In the genomic region with DNA sequence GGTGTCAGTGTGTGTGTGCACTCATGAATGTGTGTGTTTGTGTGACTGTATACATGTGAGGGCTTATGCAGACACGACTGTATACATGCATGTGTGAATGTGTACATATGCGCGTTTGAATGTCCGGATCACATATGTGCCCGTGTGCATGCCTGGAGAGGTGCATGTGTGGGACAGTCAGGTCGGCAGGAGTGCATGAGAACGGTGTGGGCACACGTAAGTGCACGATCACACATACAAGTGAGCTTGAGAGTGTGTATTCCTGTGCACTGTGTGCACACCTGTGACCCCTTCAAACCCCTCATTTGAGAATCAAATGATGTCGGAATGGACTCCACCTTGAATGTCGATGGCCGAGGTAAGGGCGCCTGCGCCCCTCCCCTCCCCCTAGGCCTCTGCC, we compare ENCODE assay signal across 8 cellular contexts. TPM values are rescaled to one million over a fixed set of nuclear protein-coding genes. Genes with fewer than 3 reads are reported as not detected.
DNase-seq lines count a peak whose midpoint lies in the region; ATAC-seq and TF ChIP-seq lines count a peak whose summit lies in the region.
"Had no signal": no experiment of that assay in that cellular context is flagged by ENCODE, and none has a peak within 500 bp of the region (broad histone marks: within the 10 kb centered on the region; RNA-seq: fewer than 3 reads in every experiment).

No MANE protein-coding gene starts in this region.

- H3K56ac ChIP-seq in H9 (ENCODE audit: insufficient read length, low read depth, low read length) = no peak overlapping the region

- ATAC-seq in CD4-positive, alpha-beta T cell (ENCODE audit: poor library complexity) = no peak
- no peak for ATAC-seq in activated naive CD8-positive, alpha-beta T cell treated with anti-CD3 and anti-CD28 coated beads, Interleukin-2, amount 50 U/mL, for 24 hours
- no peak for ATAC-seq in natural killer cell treated with Interleukin-12 subunit alpha and Interleukin-12 subunit beta and Interleukin-15 and Interleukin-18, amount 100 ng/mL, for 72 hours
- ATAC-seq in heart right ventricle = no peak

- peaks cover 35% of the 10 kb centered on the region for H3K4me1 Mint-ChIP-seq in CD4-positive, alpha-beta T cell (ENCODE audit: low read depth)
- peaks cover 25 to 45% of the 10 kb centered on the region in 2 experiments for H3K4me1 Mint-ChIP-seq in H9
- peaks cover 22% of the 10 kb centered on the region for H3K4me1 Mint-ChIP-seq in activated naive CD8-positive, alpha-beta T cell treated with anti-CD3 and anti-CD28 coated beads, Interleukin-2, amount 50 U/mL, for 24 hours
- H3K4me1 Mint-ChIP-seq in natural killer cell treated with Interleukin-12 subunit alpha and Interleukin-12 subunit beta and Interleukin-15 and Interleukin-18, amount 100 ng/mL, for 72 hours (ENCODE audit: low read depth in 2 of 2) = peaks cover 14 to 18% of the 10 kb centered on the region in 2 donors

- H2BK5ac ChIP-seq in H9 (ENCODE audit: insufficient read length, low read length) = no peak overlapping the region

- H2AK5ac ChIP-seq in H9 (ENCODE audit: insufficient read length, low read length) = no peak overlapping the region

- DNase-seq in CD4-positive, alpha-beta T cell = no peak
- DNase-seq in H9 (no peak), heart right ventricle (no peak), DMS153 treated with DMSO at 0.1 percent for 48 hours (lab: John Stamatoyannopoulos, UW; ENCODE audit: unreplicated experiment) (no peak)
- DNase-seq in activated naive CD8-positive, alpha-beta T cell treated with anti-CD3 and anti-CD28 coated beads, Interleukin-2, amount 50 U/mL, for 24 hours = no peak
- DNase-seq in natural killer cell treated with Interleukin-12 subunit alpha and Interleukin-12 subunit beta and Interleukin-15 and Interleukin-18, amount 100 ng/mL, for 72 hours (ENCODE audit: low spot score) = no peak
- DNase-seq in stimulated activated CD4-positive, alpha-beta T cell treated with anti-CD3 and anti-CD28 coated beads, Interleukin-15, amount 100 ng/mL, for 24 hours = no peak

- H3K9me3 ChIP-seq in CD4-positive, alpha-beta T cell (ENCODE audit: control insufficient read depth, low read length) = no peaks in the 10 kb centered on the region
- H3K9me3 ChIP-seq in H9 (ENCODE audit: control insufficient read depth, low read depth, low read length) (no peaks in the 10 kb centered on the region), heart right ventricle (no peaks in the 10 kb centered on the region)
- H3K9me3 ChIP-seq: heart left ventricle had no signal

- H3K27ac ChIP-seq in CD4-positive, alpha-beta T cell (ENCODE audit: low read depth, low read length) = no peak overlapping the region
- H3K27ac ChIP-seq in H9 (ENCODE audit: insufficient read length, low read depth, low read length) = no peak overlapping the region
- no peak overlapping the region for H3K27ac ChIP-seq in heart right ventricle

- TF ChIP-seq CTCF in CD4-positive, alpha-beta T cell (IDR thresholded peaks at IDR 0.05) = no peak
- TF ChIP-seq CTCF in H9 (conservative IDR thresholded peaks at IDR 0.05) = no peak
- TF ChIP-seq CTCF in heart right ventricle (IDR thresholded peaks at IDR 0.05) = no peak

- H3K23ac ChIP-seq in H9 (ENCODE audit: insufficient read length, low read depth, low read length) = no peak overlapping the region

- H3K18ac ChIP-seq in H9 (ENCODE audit: insufficient read length, low read depth, low read length) = no peak overlapping the region

- H4K8ac ChIP-seq in H9 (replicated peaks; ENCODE audit: insufficient read length, low read depth, low read length) = no peak overlapping the region

- peak overlapping the region; percentile 83 for H3K4me3 Mint-ChIP-seq in CD4-positive, alpha-beta T cell
- H3K4me3 Mint-ChIP-seq in H9 = peak overlapping the region; percentile 65 to 81
- H3K4me3 Mint-ChIP-seq in activated naive CD8-positive, alpha-beta T cell treated with anti-CD3 and anti-CD28 coated beads, Interleukin-2, amount 50 U/mL, for 24 hours = peak overlapping the region; percentile 57
- peak overlapping the region; percentile 80 for H3K4me3 Mint-ChIP-seq in natural killer cell treated with Interleukin-12 subunit alpha and Interleukin-12 subunit beta and Interleukin-15 and Interleukin-18, amount 100 ng/mL, for 72 hours

- H3K9ac ChIP-seq in H9 (ENCODE audit: extremely low read depth, insufficient read length, low read length) = no peak overlapping the region

- POLR2A ChIA-PET in CD4-positive, alpha-beta T cell (lab: Charles Lee) = no interaction called here

- no peaks in the 10 kb centered on the region for H3K9me3 Mint-ChIP-seq in CD4-positive, alpha-beta T cell
- H3K9me3 Mint-ChIP-seq in H9 = no peaks in the 10 kb centered on the region; a peak in 1 of 5 replicates
- H3K9me3 Mint-ChIP-seq in activated naive CD8-positive, alpha-beta T cell treated with anti-CD3 and anti-CD28 coated beads, Interleukin-2, amount 50 U/mL, for 24 hours = no peaks in the 10 kb centered on the region
- H3K9me3 Mint-ChIP-seq in natural killer cell treated with Interleukin-12 subunit alpha and Interleukin-12 subunit beta and Interleukin-15 and Interleukin-18, amount 100 ng/mL, for 72 hours = no peaks in the 10 kb centered on the region

- H3K4me2 ChIP-seq in H9 (ENCODE audit: insufficient read depth, insufficient read length, low read length) = peak overlapping the region; percentile 60

- H3K36me3 ChIP-seq in heart right ventricle = no peaks in the 10 kb centered on the region
- H3K36me3 ChIP-seq: heart left ventricle had no signal

- H4K20me1 ChIP-seq in H9 (ENCODE audit: control insufficient read depth, insufficient read depth, insufficient read length) = no peaks in the 10 kb centered on the region

- no peak overlapping the region for H3K4ac ChIP-seq in H9 (ENCODE audit: low read depth, low read length)

- H3K14ac ChIP-seq in H9 (ENCODE audit: insufficient read depth, low read length) = no peak overlapping the region

- no peak overlapping the region for H2BK12ac ChIP-seq in H9 (ENCODE audit: insufficient read length, low read depth, low read length)

- no peak overlapping the region for H2BK20ac ChIP-seq in H9 (ENCODE audit: low read depth, low read length, poor library complexity, severe bottlenecking)

- H3K79me2 ChIP-seq in H9 (ENCODE audit: insufficient read depth, low read length) = no peaks in the 10 kb centered on the region

- H3K79me1 ChIP-seq in H9 (ENCODE audit: insufficient read depth, low read depth, low read length, poor library complexity, severe bottlenecking) = no peaks in the 10 kb centered on the region

- no peak overlapping the region for H2AFZ ChIP-seq in H9 (ENCODE audit: low read length)

- no peak overlapping the region for H4K91ac ChIP-seq in H9 (ENCODE audit: insufficient read length, low read depth, low read length)

- no CpG with 5 or more reads among the region's 14 CpGs for WGBS in H9 (ENCODE audit: extremely low coverage, insufficient read length, low lambda C conversion rate)
- 49 to 55% methylated on average over 14 of the region's 14 CpGs for WGBS in heart right ventricle, 2 donors

- H3K4me1 ChIP-seq in H9 (ENCODE audit: insufficient read depth, low read length) (no peaks in the 10 kb centered on the region; the same call in 1 of the 2 replicates), heart right ventricle (peaks cover 0 to 40% (median 29%) of the 10 kb centered on the region in 9 donors)

- intact Hi-C loops in CD4-positive, alpha-beta T cell (cut with DNase I, micrococcal nuclease) = loop anchor here in 1 of 2 experiments (10.0 kb wide), 2 partner anchors 200 to 290 kb away; a partner anchor contains a TSS
- intact Hi-C loops in heart right ventricle (cut with DNase I) = loop anchor here in 2 of 10 donors (2.0 to 10.0 kb wide), 2 partner anchors 60 to 62 kb away; no protein-coding TSS in a partner anchor

- H3K4me3 ChIP-seq in heart right ventricle = peak overlapping the region in 4 of 10 donors; percentile 58 to 68 (median 63)

- peaks cover 26% of the 10 kb centered on the region for H3K23me2 ChIP-seq in H9 (ENCODE audit: insufficient read length, low read depth, low read length, poor library complexity, severe bottlenecking)

- CTCF ChIA-PET in CD4-positive, alpha-beta T cell (lab: Charles Lee) = interaction anchor here (5.4 kb wide), 1 partner anchor 61 kb away, joined by 28 read pairs; no protein-coding TSS in a partner anchor

- H3K27me3 Mint-ChIP-seq in CD4-positive, alpha-beta T cell = peaks cover 53% of the 10 kb centered on the region
- peaks cover 90% of the 10 kb centered on the region for H3K27me3 Mint-ChIP-seq in H9 (ENCODE audit: low read depth)
- peaks cover 42% of the 10 kb centered on the region for H3K27me3 Mint-ChIP-seq in activated naive CD8-positive, alpha-beta T cell treated with anti-CD3 and anti-CD28 coated beads, Interleukin-2, amount 50 U/mL, for 24 hours
- H3K27me3 Mint-ChIP-seq in natural killer cell treated with Interleukin-12 subunit alpha and Interleukin-12 subunit beta and Interleukin-15 and Interleukin-18, amount 100 ng/mL, for 72 hours = peaks cover 16 to 27% of the 10 kb centered on the region in 2 donors

- peaks cover 32% of the 10 kb centered on the region for H3K27me3 ChIP-seq in CD4-positive, alpha-beta T cell (ENCODE audit: control insufficient read depth, insufficient read depth, low read length)
- peaks cover 9% of the 10 kb centered on the region for H3K27me3 ChIP-seq in H9 (ENCODE audit: insufficient read depth, low read length)
- H3K27me3 ChIP-seq in heart right ventricle = peaks cover 0 to 93% (median 67%) of the 10 kb centered on the region in 7 donors

- no peak overlapping the region for H2BK120ac ChIP-seq in H9 (ENCODE audit: low read depth, low read length, poor library complexity, severe bottlenecking)

- H2BK15ac ChIP-seq in H9 (ENCODE audit: low read depth, low read length) = no peak overlapping the region

- no peak overlapping the region for H3K27ac Mint-ChIP-seq in CD4-positive, alpha-beta T cell
- no peak overlapping the region for H3K27ac Mint-ChIP-seq in H9
- no peak overlapping the region for H3K27ac Mint-ChIP-seq in activated naive CD8-positive, alpha-beta T cell treated with anti-CD3 and anti-CD28 coated beads, Interleukin-2, amount 50 U/mL, for 24 hours
- H3K27ac Mint-ChIP-seq in natural killer cell treated with Interleukin-12 subunit alpha and Interleukin-12 subunit beta and Interleukin-15 and Interleukin-18, amount 100 ng/mL, for 72 hours = peak overlapping the region in 1 of 2 donors; percentile 8

- no peaks in the 10 kb centered on the region for H3K36me3 Mint-ChIP-seq in CD4-positive, alpha-beta T cell (ENCODE audit: low read depth)
- H3K36me3 Mint-ChIP-seq in H9 (ENCODE audit: insufficient read depth in 1 of 3, low read depth in 3 of 3) = no peaks in the 10 kb centered on the region; a peak in 2 of 7 replicates
- no peaks in the 10 kb centered on the region for H3K36me3 Mint-ChIP-seq in activated naive CD8-positive, alpha-beta T cell treated with anti-CD3 and anti-CD28 coated beads, Interleukin-2, amount 50 U/mL, for 24 hours (ENCODE audit: low read depth)
- H3K36me3 Mint-ChIP-seq in natural killer cell treated with Interleukin-12 subunit alpha and Interleukin-12 subunit beta and Interleukin-15 and Interleukin-18, amount 100 ng/mL, for 72 hours = no peaks in the 10 kb centered on the region

- H4K5ac ChIP-seq in H9 (ENCODE audit: insufficient read length, low read depth, low read length) = no peak overlapping the region

- no peak overlapping the region for H3T11ph ChIP-seq in H9 (ENCODE audit: low read length)

RNA-seq across cellular contexts. Expression of a gene that starts 0.7 kb away (rescaled TPM):
- under 1 TPM; 0.11 to 0.22 TPM for total RNA-seq in CD4-positive, alpha-beta T cell
- total RNA-seq in H9 (2021) = 9.6 and 10.9 TPM in 2 replicates
- under 1 TPM in 1 of 2 donors, not detected in 1; 0.26 TPM for total RNA-seq in natural killer cell treated with Interleukin-12 subunit alpha and Interleukin-12 subunit beta and Interleukin-15 and Interleukin-18, amount 100 ng/mL, for 72 hours
- 10 to 100 TPM in 4 of 10 donors, 1 to 10 TPM in 6; 1.8 to 22.9 (median 2.7) TPM for total RNA-seq in heart right ventricle
- 1 to 10 TPM; 6.4 to 7.2 TPM for polyA plus RNA-seq in heart right ventricle
